23 cellular contexts compared by ENCODE assay signal in the genomic region with DNA sequence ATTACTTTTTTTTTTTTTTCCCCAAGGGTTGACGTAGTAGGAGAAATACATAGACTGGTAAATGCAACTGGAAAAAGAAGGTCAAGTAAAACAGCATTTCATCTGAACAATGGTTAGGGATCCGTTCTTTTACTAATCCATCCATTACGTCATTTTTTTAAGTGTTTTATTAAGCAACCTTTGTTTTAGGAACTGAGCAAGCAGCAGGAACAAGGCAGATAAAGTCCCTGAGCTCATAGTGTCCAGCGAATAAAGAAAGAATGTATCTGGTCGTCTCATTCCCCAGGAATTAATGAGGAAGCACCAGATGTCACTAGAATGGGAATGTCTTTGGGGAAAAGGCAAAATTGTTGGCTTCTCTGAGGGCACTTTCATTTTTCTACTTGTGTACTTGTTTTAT.
A peak's percentile ranks its signal among the peaks of the same experiment; 100 is the strongest.
DNase-seq lines count a peak whose midpoint lies in the region; ATAC-seq, FAIRE-seq and TF ChIP-seq lines count a peak whose summit lies in the region.
"Had no signal": no experiment of that assay in that cellular context is flagged by ENCODE, and none has a peak within 500 bp of the region (broad histone marks: within the 10 kb centered on the region; RNA-seq: fewer than 3 reads in every experiment).

No MANE protein-coding gene starts in this region.

- intact Hi-C loops in HepG2 (cut with micrococcal nuclease; ENCODE audit: unreplicated experiment) (no loop called here), right lobe of liver (cut with DNase I) (no loop called here)

- no peak overlapping the region for H3K27ac Mint-ChIP-seq in activated CD4-positive, alpha-beta memory T cell treated with anti-CD3 and anti-CD28 coated beads, Interleukin-2, amount 10 ng/mL, durations not matched to agents 7 days and 5 days
- no peak overlapping the region for H3K27ac Mint-ChIP-seq in endothelial cell (ENCODE audit: unreplicated experiment)
- H3K27ac Mint-ChIP-seq: B cell had no signal

- no peaks in the 10 kb centered on the region for H3K79me2 ChIP-seq in HepG2 (ENCODE audit: insufficient read depth, low read length)

- no peaks in the 10 kb centered on the region for H3K4me1 Mint-ChIP-seq in activated CD4-positive, alpha-beta memory T cell treated with anti-CD3 and anti-CD28 coated beads, Interleukin-2, amount 10 ng/mL, durations not matched to agents 7 days and 5 days
- H3K4me1 Mint-ChIP-seq in endothelial cell (ENCODE audit: unreplicated experiment) = peaks cover 5% of the 10 kb centered on the region
- H3K4me1 Mint-ChIP-seq: B cell had no signal

- BruUV-seq in HepG2 (replicated peaks; lab: Mats Ljungman, UMichigan) = no TSS peak

- no peak overlapping the region for H2AFZ ChIP-seq in HepG2 (ENCODE audit: low read length)

- H3K4me3 ChIP-seq in HepG2 (replicated peaks in 1 of 3; ENCODE audit: insufficient read depth in 1 of 3, low read depth in 2 of 3, low read length in 3 of 3) (no peak overlapping the region), right lobe of liver (no peak overlapping the region), fibroblast of villous mesenchyme (ENCODE audit: low read depth, low read length) (no peak overlapping the region)
- H3K4me3 ChIP-seq: Peyer's patch had no signal

- CTCF ChIA-PET in HepG2 (lab: Yijun Ruan, JAX; ENCODE audit: low intra/inter-chr PET ratio, low total read pairs) = no interaction called here
- CTCF ChIA-PET in activated CD4-positive, alpha-beta memory T cell treated with anti-CD3 and anti-CD28 coated beads, Interleukin-2, amount 10 ng/mL, durations not matched to agents 7 days and 5 days (lab: Charles Lee) = no interaction called here

- H3K4me1 ChIP-seq in HepG2 (ENCODE audit: insufficient read depth, low read length) (no peaks in the 10 kb centered on the region), right lobe of liver (no peaks in the 10 kb centered on the region)
- H3K4me1 ChIP-seq: Peyer's patch had no signal

- H3K27me3 Mint-ChIP-seq in activated CD4-positive, alpha-beta memory T cell treated with anti-CD3 and anti-CD28 coated beads, Interleukin-2, amount 10 ng/mL, durations not matched to agents 7 days and 5 days = no peaks in the 10 kb centered on the region
- H3K27me3 Mint-ChIP-seq in endothelial cell (ENCODE audit: unreplicated experiment) = no peaks in the 10 kb centered on the region
- H3K27me3 Mint-ChIP-seq: B cell had no signal

- FAIRE-seq in HepG2 (lab: Jason Lieb, UNC) = no peak
- no peak for FAIRE-seq in urothelium cell line (lab: Jason Lieb, UNC)
- FAIRE-seq: A204.1, D721Med, GM19239 had no signal

- POLR2A ChIA-PET in HepG2 (lab: Yijun Ruan, JAX) = no interaction called here
- POLR2A ChIA-PET in activated CD4-positive, alpha-beta memory T cell treated with anti-CD3 and anti-CD28 coated beads, Interleukin-2, amount 10 ng/mL, durations not matched to agents 7 days and 5 days (lab: Charles Lee) = no interaction called here

- no peak overlapping the region for H3K9ac ChIP-seq in HepG2 (ENCODE audit: insufficient read depth, low read depth, low read length)

- no peak overlapping the region for H3K4me2 ChIP-seq in HepG2 (ENCODE audit: low read depth, low read length)

- H3K27ac ChIP-seq in HepG2 (ENCODE audit: extremely low read length, insufficient read depth, low read length) (no peak overlapping the region), right lobe of liver (no peak overlapping the region)
- H3K27ac ChIP-seq: Peyer's patch had no signal

- in situ Hi-C loops in HepG2 (cut with HindIII; ENCODE audit: extremely low pct_ligation_motif_present, low pct_unique_long_range_greater_than_20kb) (no loop called here), G401 (cut with HindIII; ENCODE audit: low sequenced_read_pairs) (no loop called here)

- TF ChIP-seq POLR2A in HepG2 (IDR thresholded peaks at IDR 0.05; ENCODE audit: insufficient read depth in 1 of 2, low read depth in 2 of 2, low read length in 2 of 2) (no peak), right lobe of liver (IDR thresholded peaks at IDR 0.05) (no peak)

- H3K4me3 Mint-ChIP-seq in activated CD4-positive, alpha-beta memory T cell treated with anti-CD3 and anti-CD28 coated beads, Interleukin-2, amount 10 ng/mL, durations not matched to agents 7 days and 5 days = no peak overlapping the region
- no peak overlapping the region for H3K4me3 Mint-ChIP-seq in endothelial cell (ENCODE audit: unreplicated experiment)
- H3K4me3 Mint-ChIP-seq: B cell had no signal

- TF ChIP-seq CTCF in HepG2 (CRISPR knock-in tag; IDR thresholded peaks at IDR 0.05) (no peak), right lobe of liver (IDR thresholded peaks at IDR 0.05) (no peak), fibroblast of villous mesenchyme (IDR thresholded peaks at IDR 0.05; ENCODE audit: insufficient read depth, low read depth, low read length) (no peak), endothelial cell (IDR thresholded peaks at IDR 0.05; ENCODE audit: unreplicated experiment) (no peak)

- no peaks in the 10 kb centered on the region for H3K27me3 ChIP-seq in HepG2 (ENCODE audit: control insufficient read depth in 1 of 2, insufficient read depth in 2 of 2, low read length in 2 of 2)
- H3K27me3 ChIP-seq in right lobe of liver = no peaks in the 10 kb centered on the region
- H3K27me3 ChIP-seq: Peyer's patch had no signal

- WGBS in HepG2 (ENCODE audit: low lambda C conversion rate) = 9% methylated on average over 5 of the region's 5 CpGs
- WGBS in right lobe of liver (ENCODE audit: insufficient coverage, low coverage, low lambda C conversion rate, missing lambda C conversion rate) = 47% methylated on average over 5 of the region's 5 CpGs

- ATAC-seq in HepG2 (no peak), right lobe of liver (no peak)

- no peaks in the 10 kb centered on the region for H4K20me1 ChIP-seq in HepG2 (ENCODE audit: insufficient read depth, low read length)

- H3K9me3 ChIP-seq in HepG2 (ENCODE audit: low read length) = peaks cover 11% of the 10 kb centered on the region
- H3K9me3 ChIP-seq in right lobe of liver = no peaks in the 10 kb centered on the region
- H3K9me3 ChIP-seq: Peyer's patch had no signal

- no peak for TF ChIP-seq RAD21 in HepG2 (CRISPR knock-in tag; IDR thresholded peaks at IDR 0.05)

- H3K36me3 ChIP-seq in HepG2 (replicated peaks in 1 of 2; ENCODE audit: control insufficient read depth in 1 of 2, insufficient read depth in 2 of 2, low read length in 2 of 2) (no peaks in the 10 kb centered on the region), right lobe of liver (no peaks in the 10 kb centered on the region)
- H3K36me3 ChIP-seq: Peyer's patch had no signal

- no peaks in the 10 kb centered on the region for H3K36me3 Mint-ChIP-seq in activated CD4-positive, alpha-beta memory T cell treated with anti-CD3 and anti-CD28 coated beads, Interleukin-2, amount 10 ng/mL, durations not matched to agents 7 days and 5 days (ENCODE audit: low read depth)
- H3K36me3 Mint-ChIP-seq in endothelial cell (ENCODE audit: low read depth, unreplicated experiment) = no peaks in the 10 kb centered on the region

- H3K9me3 Mint-ChIP-seq in activated CD4-positive, alpha-beta memory T cell treated with anti-CD3 and anti-CD28 coated beads, Interleukin-2, amount 10 ng/mL, durations not matched to agents 7 days and 5 days = peaks cover 10% of the 10 kb centered on the region
- no peaks in the 10 kb centered on the region for H3K9me3 Mint-ChIP-seq in endothelial cell (ENCODE audit: unreplicated experiment)

- no peak for DNase-seq in HepG2 (ENCODE audit: low spot score)
- no peak for DNase-seq in right lobe of liver
- peak; percentile 34 for DNase-seq in HT1080 (ENCODE audit: low read depth)
- peak; percentile 12 for DNase-seq in fibroblast of villous mesenchyme (ENCODE audit: low read depth)
- peak; percentile 15 for DNase-seq in urothelium cell line (ENCODE audit: low spot score)
- DNase-seq in activated CD4-positive, alpha-beta memory T cell treated with anti-CD3 and anti-CD28 coated beads, Interleukin-2, amount 10 ng/mL, durations not matched to agents 7 days and 5 days = no peak
- no peak for DNase-seq in G401 (ENCODE audit: low spot score)
- DNase-seq in endothelial cell (ENCODE audit: low spot score) = no peak
- DNase-seq: DMS79, GDM1, KBM-7, NCI-H1092 treated with DMSO at 0.1 percent for 48 hours, NCI-H146, NCI-H2029, NCI-H226, NCI-H510A treated with DMSO at 0.1 percent for 48 hours, NCI-H748 treated with DMSO at 0.1 percent for 48 hours, Peyer's patch, SW 1271 had no signal

- no peak for TF ChIP-seq EP300 in HepG2 (IDR thresholded peaks at IDR 0.05; ENCODE audit: low read depth in 2 of 2, low read length in 2 of 2)
- TF ChIP-seq EP300 in HepG2 (CRISPR knock-in tag; IDR thresholded peaks at IDR 0.05; ENCODE audit: borderline replicate concordance) = no peak

TF ChIP-seq in HepG2, 621 proteins besides CTCF, POLR2A, EP300 and RAD21:
- TF ChIP-seq CREB1 (IDR thresholded peaks at IDR 0.05) (0 out of 2 replicates have a peak, but pooled peaks have one; percentile 25), CREB1 (CRISPR knock-in tag; IDR thresholded peaks at IDR 0.05) (no peak), TOPORS (CRISPR knock-in tag; IDR thresholded peaks at IDR 0.05) (no peak), ATF7 (IDR thresholded peaks at IDR 0.05) (peak; percentile 97), ATF7 (CRISPR knock-in tag; IDR thresholded peaks at IDR 0.05) (no peak)

Comparison
In these comparisons a context has a peak if more than half of its experiments do, and no peak if none do; other contexts are left out.
1. DNase-seq: peak in HT1080 (single experiment), fibroblast of villous mesenchyme (single experiment) and urothelium cell line (single experiment); none in HepG2 (single experiment), right lobe of liver (0 of 3), activated CD4-positive, alpha-beta memory T cell treated with anti-CD3 and anti-CD28 coated beads, Interleukin-2, amount 10 ng/mL, durations not matched to agents 7 days and 5 days (single experiment), G401 (single experiment) and endothelial cell (single experiment).